In genomic region chr19:7342143-7342542, GRCh38 we compare ENCODE assay signal across 15 cellular contexts.
"Had no signal": no experiment of that assay in that cellular context is flagged by ENCODE, and none has a peak within 500 bp of the region (broad histone marks: within the 10 kb centered on the region; RNA-seq: fewer than 3 reads in every experiment).

No MANE protein-coding gene starts in this region.

- H3K27ac ChIP-seq: colonic mucosa, parathyroid adenoma, transverse colon had no signal

- H3K36me3 Mint-ChIP-seq: activated naive CD8-positive, alpha-beta T cell treated with anti-CD3 and anti-CD28 coated beads for 36 hours had no signal

- H3K36me3 ChIP-seq: colonic mucosa, transverse colon had no signal

- H3K27ac Mint-ChIP-seq: activated naive CD8-positive, alpha-beta T cell treated with anti-CD3 and anti-CD28 coated beads for 36 hours; activated T-cell treated with anti-CD3 and anti-CD28 coated beads, Interleukin-2, amount 50 U/mL, for 72 hours; brain had no signal

- H3K9me3 Mint-ChIP-seq: activated naive CD8-positive, alpha-beta T cell treated with anti-CD3 and anti-CD28 coated beads for 36 hours; activated T-cell treated with anti-CD3 and anti-CD28 coated beads, Interleukin-2, amount 50 U/mL, for 72 hours; brain had no signal

- H3K9me3 ChIP-seq: colonic mucosa, transverse colon had no signal

- DNase-seq: activated CD4-positive, alpha-beta T cell treated with anti-CD3 and anti-CD28 coated beads for 48 hours; activated CD8-positive, alpha-beta memory T cell treated with anti-CD3 and anti-CD28 coated beads, Interleukin-2, amount 50 U/mL, for 48 hours; activated gamma-delta T cell; activated naive CD8-positive, alpha-beta T cell treated with anti-CD3 and anti-CD28 coated beads for 36 hours; activated T-cell treated with anti-CD3 and anti-CD28 coated beads, Interleukin-2, amount 50 U/mL, for 72 hours; central memory CD4-positive, alpha-beta T cell; colonic mucosa; midbrain; stimulated activated CD4-positive, alpha-beta T cell treated with anti-CD3 and anti-CD28 coated beads, Interleukin-2, amount 100 ng/mL, for 48 hours; stimulated activated naive CD4-positive, alpha-beta T cell; substantia nigra; transverse colon had no signal

- H3K4me3 Mint-ChIP-seq: activated naive CD8-positive, alpha-beta T cell treated with anti-CD3 and anti-CD28 coated beads for 36 hours; activated T-cell treated with anti-CD3 and anti-CD28 coated beads, Interleukin-2, amount 50 U/mL, for 72 hours; brain had no signal

- H3K4me1 ChIP-seq: colonic mucosa, parathyroid adenoma had no signal

- H3K4me3 ChIP-seq: colonic mucosa, lung, transverse colon had no signal

- H3K27me3 ChIP-seq: colonic mucosa, transverse colon had no signal

- ATAC-seq: activated T-cell treated with anti-CD3 and anti-CD28 coated beads, Interleukin-2, amount 50 U/mL, for 72 hours had no signal

- H3K79me2 ChIP-seq: parathyroid adenoma had no signal
